ENCODE assay signal across 8 cellular contexts in the genomic region with DNA sequence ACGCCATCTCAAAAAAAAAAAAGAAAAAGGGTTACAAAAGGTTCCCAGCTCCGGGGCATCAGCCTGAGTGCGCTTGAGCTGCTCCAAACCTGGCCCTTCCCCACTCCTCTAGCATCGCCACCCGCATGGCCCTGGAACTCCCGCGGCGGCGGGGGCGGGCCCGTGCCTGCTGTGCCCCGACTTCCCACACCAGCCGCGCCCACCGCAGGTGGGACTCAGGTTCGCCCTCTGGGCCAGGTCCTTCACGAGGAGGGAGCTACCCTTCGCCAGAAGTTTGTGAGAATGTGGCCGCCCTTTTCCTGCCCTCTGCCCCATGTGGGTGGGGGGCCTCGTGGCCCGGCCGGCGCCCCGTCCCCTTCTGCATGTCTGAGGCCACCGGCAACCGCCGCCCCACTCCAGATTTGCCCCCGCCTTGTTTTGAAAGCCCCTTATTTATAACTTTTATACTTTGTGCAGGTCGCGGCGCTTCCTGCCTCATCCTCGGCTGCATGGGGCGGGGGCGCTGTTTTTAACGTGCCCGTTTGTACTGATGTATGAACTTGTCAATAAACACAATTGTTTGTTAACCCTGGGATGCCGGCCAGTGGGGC. TPM values are rescaled to one million over a fixed set of nuclear protein-coding genes. Genes with fewer than 3 reads are reported as not detected.
DNase-seq lines count a peak whose midpoint lies in the region; ATAC-seq, FAIRE-seq and TF ChIP-seq lines count a peak whose summit lies in the region.

No MANE protein-coding gene starts in this region.

- peak overlapping the region; percentile 45 to 96 (median 91) for H3K27ac Mint-ChIP-seq in CD4-positive, CD25-positive, alpha-beta regulatory T cell
- H3K27ac Mint-ChIP-seq in activated CD4-positive, alpha-beta T cell treated with anti-CD3 and anti-CD28 coated beads, Interleukin-2, amount 10 ng/mL, durations not matched to agents 24 days and 14 days: peak overlapping the region; percentile 87
- peak overlapping the region; percentile 53 for H3K27ac Mint-ChIP-seq in osteocyte (ENCODE audit: unreplicated experiment)

- peaks cover 5% of the 10 kb centered on the region for H3K27me3 Mint-ChIP-seq in CD4-positive, CD25-positive, alpha-beta regulatory T cell
- peaks cover 2% of the 10 kb centered on the region for H3K27me3 Mint-ChIP-seq in activated CD4-positive, alpha-beta T cell treated with anti-CD3 and anti-CD28 coated beads, Interleukin-2, amount 10 ng/mL, durations not matched to agents 24 days and 14 days
- H3K27me3 Mint-ChIP-seq in osteocyte (ENCODE audit: unreplicated experiment): no peaks in the 10 kb centered on the region

- intact Hi-C loops in activated CD4-positive, alpha-beta T cell treated with anti-CD3 and anti-CD28 coated beads, Interleukin-2, amount 10 ng/mL, durations not matched to agents 24 days and 14 days (cut with micrococcal nuclease): loop anchor here (5.0 kb wide), 2 partner anchors 130 to 335 kb away; a partner anchor contains a TSS
- intact Hi-C loops in esophagus squamous epithelium (cut with DNase I): no loop called here

- H3K9me3 Mint-ChIP-seq in CD4-positive, CD25-positive, alpha-beta regulatory T cell: peaks cover 0 to 2% (median 0%) of the 10 kb centered on the region in 7 donors
- H3K9me3 Mint-ChIP-seq in activated CD4-positive, alpha-beta T cell treated with anti-CD3 and anti-CD28 coated beads, Interleukin-2, amount 10 ng/mL, durations not matched to agents 24 days and 14 days: no peaks in the 10 kb centered on the region
- no peaks in the 10 kb centered on the region for H3K9me3 Mint-ChIP-seq in osteocyte (ENCODE audit: unreplicated experiment)

- peaks cover 12% of the 10 kb centered on the region for H3K36me3 ChIP-seq in CD4-positive, CD25-positive, alpha-beta regulatory T cell (ENCODE audit: control insufficient read depth, insufficient read depth, low read length)
- peaks cover 22 to 57% (median 33%) of the 10 kb centered on the region in 3 donors for H3K36me3 ChIP-seq in esophagus squamous epithelium

- no peak overlapping the region for H3K4me3 ChIP-seq in CD4-positive, CD25-positive, alpha-beta regulatory T cell (ENCODE audit: low read depth, low read length)
- peak overlapping the region; percentile 61 to 86 (median 77) for H3K4me3 ChIP-seq in esophagus squamous epithelium

- no peak for TF ChIP-seq CTCF in esophagus squamous epithelium (IDR thresholded peaks at IDR 0.05)
- peak; percentile 6 for TF ChIP-seq CTCF in osteocyte (IDR thresholded peaks at IDR 0.05)
- TF ChIP-seq CTCF in D721Med (IDR thresholded peaks at IDR 0.05; ENCODE audit: insufficient read depth, missing control alignments): no peak

- ATAC-seq in CD4-positive, CD25-positive, alpha-beta regulatory T cell (ENCODE audit: low read depth in 2 of 2): peak; percentile 1 to 19
- peak; percentile 7 for ATAC-seq in HG02759 (IDR thresholded peaks at IDR 0.05; ENCODE audit: unreplicated experiment)

- no peaks in the 10 kb centered on the region for H3K27me3 ChIP-seq in CD4-positive, CD25-positive, alpha-beta regulatory T cell (ENCODE audit: control insufficient read depth, insufficient read depth, low read length)
- no peaks in the 10 kb centered on the region for H3K27me3 ChIP-seq in esophagus squamous epithelium

- no peak for FAIRE-seq in D721Med (lab: Jason Lieb, UNC)

- peak overlapping the region; percentile 92 to 99 (median 94) for H3K4me3 Mint-ChIP-seq in CD4-positive, CD25-positive, alpha-beta regulatory T cell
- H3K4me3 Mint-ChIP-seq in activated CD4-positive, alpha-beta T cell treated with anti-CD3 and anti-CD28 coated beads, Interleukin-2, amount 10 ng/mL, durations not matched to agents 24 days and 14 days: peak overlapping the region; percentile 86
- H3K4me3 Mint-ChIP-seq in osteocyte (ENCODE audit: unreplicated experiment): peak overlapping the region; percentile 82

- H3K4me1 Mint-ChIP-seq in CD4-positive, CD25-positive, alpha-beta regulatory T cell: peaks cover 9 to 46% (median 25%) of the 10 kb centered on the region in 4 donors
- peaks cover 30% of the 10 kb centered on the region for H3K4me1 Mint-ChIP-seq in activated CD4-positive, alpha-beta T cell treated with anti-CD3 and anti-CD28 coated beads, Interleukin-2, amount 10 ng/mL, durations not matched to agents 24 days and 14 days
- peaks cover 13% of the 10 kb centered on the region for H3K4me1 Mint-ChIP-seq in osteocyte (ENCODE audit: unreplicated experiment)

- no peak for TF ChIP-seq POLR2A in esophagus squamous epithelium (IDR thresholded peaks at IDR 0.05)

- no peaks in the 10 kb centered on the region for H3K9me3 ChIP-seq in CD4-positive, CD25-positive, alpha-beta regulatory T cell (ENCODE audit: control insufficient read depth in 2 of 2, low read length in 2 of 2)
- no peaks in the 10 kb centered on the region for H3K9me3 ChIP-seq in esophagus squamous epithelium

- 1 to 4% methylated on average over 19 to 32 of the region's 37 CpGs for WGBS in esophagus squamous epithelium, 2 donors

- DNase-seq in CD4-positive, CD25-positive, alpha-beta regulatory T cell: peak in 1 of 3 donors; percentile 52
- no peak for DNase-seq in activated CD4-positive, alpha-beta T cell treated with anti-CD3 and anti-CD28 coated beads, Interleukin-2, amount 10 ng/mL, durations not matched to agents 24 days and 14 days
- DNase-seq in esophagus squamous epithelium (lab: John Stamatoyannopoulos, UW) (no peak), osteocyte (ENCODE audit: extremely low spot score, unreplicated experiment) (no peak), DMS114 treated with DMSO at 0.1 percent for 48 hours (lab: John Stamatoyannopoulos, UW; ENCODE audit: unreplicated experiment) (no peak), D721Med (ENCODE audit: insufficient read length, low spot score) (no peak), NCI-H1092 treated with DMSO at 0.1 percent for 48 hours (lab: John Stamatoyannopoulos, UW) (no peak)

- peaks cover 50% of the 10 kb centered on the region for H3K4me1 ChIP-seq in CD4-positive, CD25-positive, alpha-beta regulatory T cell (ENCODE audit: control insufficient read depth, insufficient read depth, low read length, poor library complexity, severe bottlenecking)
- peaks cover 26 to 56% (median 42%) of the 10 kb centered on the region in 3 donors for H3K4me1 ChIP-seq in esophagus squamous epithelium

- peak overlapping the region; percentile 74 for H3K27ac ChIP-seq in CD4-positive, CD25-positive, alpha-beta regulatory T cell (ENCODE audit: insufficient read depth, low read length, poor library complexity, severe bottlenecking)
- peak overlapping the region; percentile 89 to 97 (median 92) for H3K27ac ChIP-seq in esophagus squamous epithelium

- peaks cover 6% of the 10 kb centered on the region for H3K36me3 Mint-ChIP-seq in CD4-positive, CD25-positive, alpha-beta regulatory T cell
- H3K36me3 Mint-ChIP-seq in activated CD4-positive, alpha-beta T cell treated with anti-CD3 and anti-CD28 coated beads, Interleukin-2, amount 10 ng/mL, durations not matched to agents 24 days and 14 days (ENCODE audit: low read depth): peaks cover 25% of the 10 kb centered on the region
- H3K36me3 Mint-ChIP-seq in osteocyte (ENCODE audit: unreplicated experiment): peaks cover 13% of the 10 kb centered on the region

RNA-seq across cellular contexts. Expression of a gene that starts 0.5 kb away (rescaled TPM):
- total RNA-seq in CD4-positive, CD25-positive, alpha-beta regulatory T cell: 42.2 TPM
- 10 to 100 TPM; 17.0 to 26.1 (median 24.5) TPM for polyA plus RNA-seq in CD4-positive, CD25-positive, alpha-beta regulatory T cell
- total RNA-seq in activated CD4-positive, alpha-beta T cell treated with anti-CD3 and anti-CD28 coated beads, Interleukin-2, amount 10 ng/mL, durations not matched to agents 24 days and 14 days: 18.3 and 20.1 TPM in 2 replicates
- total RNA-seq in esophagus squamous epithelium (10 to 100 TPM; 20.4 to 36.9 (median 30.5) TPM), osteocyte (9.1 and 14.0 TPM in 2 replicates)

RNA-seq across cellular contexts. Expression of a gene that starts 11.3 kb away (rescaled TPM):
- total RNA-seq in CD4-positive, CD25-positive, alpha-beta regulatory T cell: 30.1 TPM
- 1 to 10 TPM in 2 of 4 donors, under 1 TPM in 2; 0.42 to 3.4 (median 1.4) TPM for polyA plus RNA-seq in CD4-positive, CD25-positive, alpha-beta regulatory T cell
- 8.5 and 8.8 TPM in 2 replicates for total RNA-seq in activated CD4-positive, alpha-beta T cell treated with anti-CD3 and anti-CD28 coated beads, Interleukin-2, amount 10 ng/mL, durations not matched to agents 24 days and 14 days
- 10 to 100 TPM; 26.5 to 58.9 (median 39.7) TPM for total RNA-seq in esophagus squamous epithelium
- total RNA-seq in osteocyte: 3.2 and 6.9 TPM in 2 replicates

RNA-seq across cellular contexts. Expression of a gene that starts 53.1 kb away (rescaled TPM):
- total RNA-seq in CD4-positive, CD25-positive, alpha-beta regulatory T cell: 40.4 TPM
- 1 to 10 TPM; 1.9 to 3.1 (median 2.6) TPM for polyA plus RNA-seq in CD4-positive, CD25-positive, alpha-beta regulatory T cell
- 24.8 and 27.1 TPM in 2 replicates for total RNA-seq in activated CD4-positive, alpha-beta T cell treated with anti-CD3 and anti-CD28 coated beads, Interleukin-2, amount 10 ng/mL, durations not matched to agents 24 days and 14 days
- total RNA-seq in esophagus squamous epithelium (10 to 100 TPM; 18.4 to 37.6 (median 29.8) TPM), osteocyte (28.0 and 34.2 TPM in 2 replicates)
